ENCODE assay signal across 8 cellular contexts in genomic region chr3:126984391-126985142, GRCh38. TPM values are rescaled to one million over a fixed set of nuclear protein-coding genes. Genes with fewer than 3 reads are reported as not detected.
DNase-seq lines count a peak whose midpoint lies in the region; ATAC-seq and TF ChIP-seq lines count a peak whose summit lies in the region.

No MANE protein-coding gene starts in this region.

- DNase-seq in A673 (ENCODE audit: low spot score), result no peak
- no peak for DNase-seq in cardiac fibroblast (ENCODE audit: low read depth in 2 of 2)
- no peak for DNase-seq in NCI-H146 (lab: John Stamatoyannopoulos, UW)
- DNase-seq in adrenal gland, result no peak
- no peak for DNase-seq in AML-193 (lab: John Stamatoyannopoulos, UW)

- H3K36me3 ChIP-seq in A673 (ENCODE audit: insufficient read depth, low read length, poor library complexity, severe bottlenecking), result peaks cover 4% of the 10 kb centered on the region
- H3K36me3 ChIP-seq in HUES6 (ENCODE audit: control insufficient read depth, insufficient read depth, low read length), result peaks cover 12% of the 10 kb centered on the region
- H3K36me3 ChIP-seq in muscle layer of colon (ENCODE audit: insufficient read depth, low read length), result no peaks in the 10 kb centered on the region
- H3K36me3 ChIP-seq in adrenal gland (replicated peaks in 1 of 2), result peaks cover 0 to 9% of the 10 kb centered on the region in 2 donors

- CTCF ChIA-PET in A673 (lab: Charles Lee), result no interaction called here

- TF ChIP-seq CTCF in A673 (conservative IDR thresholded peaks at IDR 0.05; ENCODE audit: low read depth, low read length), result no peak
- TF ChIP-seq CTCF in cardiac fibroblast (IDR thresholded peaks at IDR 0.05; ENCODE audit: low read depth, low read length), result no peak
- no peak for TF ChIP-seq CTCF in adrenal gland (IDR thresholded peaks at IDR 0.05)

- H3K4me3 ChIP-seq in A673 (ENCODE audit: low read depth, low read length, poor library complexity, severe bottlenecking) (peak overlapping the region; percentile 77), HUES6 (ENCODE audit: low read depth, low read length) (peak overlapping the region; percentile 75), cardiac fibroblast (replicated peaks in 1 of 2; ENCODE audit: low read depth in 2 of 2, low read length in 2 of 2) (peak overlapping the region; percentile 68 to 78), muscle layer of colon (ENCODE audit: low read depth in 1 of 2, low read length in 2 of 2) (peak overlapping the region; percentile 52 to 59), adrenal gland (peak overlapping the region in 2 of 4 donors; percentile 59 to 98)

- POLR2A ChIA-PET in A673 (lab: Charles Lee; ENCODE audit: low non-redundant PET), result no interaction called here

- no peaks in the 10 kb centered on the region for H3K9me3 ChIP-seq in A673 (ENCODE audit: low read depth, low read length, poor library complexity, severe bottlenecking)
- no peaks in the 10 kb centered on the region for H3K9me3 ChIP-seq in HUES6 (ENCODE audit: control insufficient read depth, insufficient read depth, low read depth, low read length)
- H3K9me3 ChIP-seq in muscle layer of colon (ENCODE audit: low read length), result no peaks in the 10 kb centered on the region
- H3K9me3 ChIP-seq in adrenal gland (replicated peaks in 1 of 3), result no peaks in the 10 kb centered on the region

- no peaks in the 10 kb centered on the region for H3K27me3 ChIP-seq in A673 (replicated peaks; ENCODE audit: insufficient read depth, low read depth, low read length, poor library complexity)
- peaks cover 13% of the 10 kb centered on the region for H3K27me3 ChIP-seq in HUES6 (ENCODE audit: control insufficient read depth, insufficient read depth, low read length)
- H3K27me3 ChIP-seq in muscle layer of colon (ENCODE audit: control insufficient read depth in 1 of 2, insufficient read depth in 2 of 2, low read length in 2 of 2), result no peaks in the 10 kb centered on the region
- H3K27me3 ChIP-seq in adrenal gland, result no peaks in the 10 kb centered on the region

- intact Hi-C loops in A673 (cut with micrococcal nuclease; ENCODE audit: unreplicated experiment) (loop anchor here (5.0 to 10.0 kb wide), 3 partner anchors 232 to 473 kb away; no protein-coding TSS in a partner anchor), adrenal gland (cut with DNase I) (loop anchor here (5.0 to 10.0 kb wide), 3 partner anchors 190 to 470 kb away; no protein-coding TSS in a partner anchor)

- no peak for TF ChIP-seq POLR2A in adrenal gland (IDR thresholded peaks at IDR 0.05)

- H3K4me1 ChIP-seq in A673 (ENCODE audit: insufficient read depth, low read length, poor library complexity, severe bottlenecking) (peaks cover 21% of the 10 kb centered on the region), HUES6 (ENCODE audit: control insufficient read depth, insufficient read depth, low read length) (peaks cover 21% of the 10 kb centered on the region; the same call in 1 of the 2 replicates), muscle layer of colon (ENCODE audit: insufficient read depth, low read length) (peaks cover 11% of the 10 kb centered on the region), adrenal gland (replicated peaks in 1 of 2) (peaks cover 11 to 34% of the 10 kb centered on the region in 2 donors)

- no TSS peak for BruUV-seq in A673 (replicated peaks; lab: Mats Ljungman, UMichigan)

- H3K9ac ChIP-seq in HUES6 (ENCODE audit: low read length) (peak overlapping the region; percentile 55), muscle layer of colon (ENCODE audit: low read length) (peak overlapping the region; percentile 44)

- H3K27ac ChIP-seq in A673 (ENCODE audit: low read depth, low read length, poor library complexity, severe bottlenecking), result no peak overlapping the region
- H3K27ac ChIP-seq in HUES6 (ENCODE audit: low read depth, low read length), result no peak overlapping the region
- H3K27ac ChIP-seq in muscle layer of colon (ENCODE audit: low read depth, low read length), result no peak overlapping the region
- H3K27ac ChIP-seq in adrenal gland, result peak overlapping the region in 1 of 5 donors; percentile 49

- no peak for ATAC-seq in HG03097 (IDR thresholded peaks at IDR 0.05; ENCODE audit: low FRiP score, unreplicated experiment)

- 50 to 69% (median 63%) methylated on average over 2 to 21 of the region's 21 CpGs for WGBS in adrenal gland, 4 donors

RNA-seq across cellular contexts. Expression of gene PLXNA1, which starts 1.7 kb away (rescaled TPM):
- total RNA-seq in A673 (2021), result 33.6 and 38.4 TPM in 2 replicates
- 10 to 100 TPM; 17.9 to 28.4 (median 21.7) TPM for total RNA-seq in adrenal gland
- 10 to 100 TPM; 10.3 to 29.9 (median 15.1) TPM for polyA plus RNA-seq in adrenal gland
